Comparison of ENCODE assay signal across 21 cellular contexts in genomic region chr17:77795685-77796084, GRCh38.
DNase-seq lines count a peak whose midpoint lies in the region; FAIRE-seq and TF ChIP-seq lines count a peak whose summit lies in the region.
"Had no signal": no experiment of that assay in that cellular context is flagged by ENCODE, and none has a peak within 500 bp of the region (broad histone marks: within the 10 kb centered on the region; RNA-seq: fewer than 3 reads in every experiment).

No MANE protein-coding gene starts in this region.

- H3K9me3 Mint-ChIP-seq in CD14-positive monocyte, result peaks cover 0 to 2% (median 0%) of the 10 kb centered on the region in 7 donors
- H3K9me3 Mint-ChIP-seq: CD8-positive, alpha-beta memory T cell had no signal

- H3K4me1 Mint-ChIP-seq in CD14-positive monocyte, result no peaks in the 10 kb centered on the region

- H4K20me1 ChIP-seq in H1 (replicated peaks in 1 of 2; ENCODE audit: control insufficient read depth in 1 of 2, insufficient read depth in 2 of 2, low read length in 2 of 2), result no peaks in the 10 kb centered on the region
- H4K20me1 ChIP-seq in osteoblast (ENCODE audit: insufficient read depth, low read length), result no peaks in the 10 kb centered on the region

- H2AFZ ChIP-seq in H1 (ENCODE audit: low read length) (no peak overlapping the region), osteoblast (ENCODE audit: low read length) (no peak overlapping the region)
- H2AFZ ChIP-seq: GM23248 had no signal

- H4K8ac ChIP-seq in H1 (ENCODE audit: extremely low read depth, insufficient read depth, low read length), result no peak overlapping the region

- H3K9me3 ChIP-seq in H1 (ENCODE audit: insufficient read depth in 2 of 2, low read depth in 1 of 2, low read length in 1 of 2), result no peaks in the 10 kb centered on the region
- no peaks in the 10 kb centered on the region for H3K9me3 ChIP-seq in osteoblast (ENCODE audit: low read depth, low read length)
- no peaks in the 10 kb centered on the region for H3K9me3 ChIP-seq in tibial artery
- no peaks in the 10 kb centered on the region for H3K9me3 ChIP-seq in esophagus squamous epithelium
- H3K9me3 ChIP-seq: Peyer's patch, SJSA1 had no signal

- intact Hi-C loops in CD14-positive monocyte (cut with micrococcal nuclease), result no loop called here
- intact Hi-C loops in tibial artery (cut with DNase I; ENCODE audit: low total_unique reads), result no loop called here
- intact Hi-C loops in esophagus squamous epithelium (cut with DNase I), result no loop called here

- H3K56ac ChIP-seq in H1 (replicated peaks; ENCODE audit: insufficient read length, low read depth, low read length), result no peak overlapping the region

- TF ChIP-seq EP300 in H1 (IDR thresholded peaks at IDR 0.05; ENCODE audit: borderline replicate concordance in 1 of 2, low read depth in 2 of 2, low read length in 2 of 2), result no peak

- no peaks in the 10 kb centered on the region for H3K23me2 ChIP-seq in H1 (ENCODE audit: low read depth, low read length)

- H3K18ac ChIP-seq in H1 (ENCODE audit: extremely low read depth, low read length), result no peak overlapping the region

- no peak for TF ChIP-seq POLR2A in H1 (IDR thresholded peaks at IDR 0.05; ENCODE audit: control extremely low read depth in 1 of 2, low read depth in 2 of 2, low read length in 2 of 2)
- TF ChIP-seq POLR2A in esophagus squamous epithelium (IDR thresholded peaks at IDR 0.05), result no peak

- no peak overlapping the region for H2BK120ac ChIP-seq in H1 (replicated peaks; ENCODE audit: low read depth, low read length)

- no peak overlapping the region for H2BK20ac ChIP-seq in H1 (ENCODE audit: low read length)

- no peak overlapping the region for H3K4ac ChIP-seq in H1 (replicated peaks; ENCODE audit: insufficient read length, low read depth, low read length)

- H3K4me3 Mint-ChIP-seq in CD14-positive monocyte, result no peak overlapping the region
- H3K4me3 Mint-ChIP-seq: CD8-positive, alpha-beta memory T cell had no signal

- peak overlapping the region; percentile 20; the same call in 1 of the 2 replicates for H2AK5ac ChIP-seq in H1 (ENCODE audit: low read depth, low read length)

- H3K79me2 ChIP-seq in H1 (ENCODE audit: control insufficient read depth in 1 of 2, insufficient read depth in 2 of 2, low read length in 2 of 2) (no peaks in the 10 kb centered on the region), osteoblast (ENCODE audit: insufficient read depth, low read length) (no peaks in the 10 kb centered on the region)

- CTCF ChIA-PET in H1 (lab: Charles Lee; ENCODE audit: partially characterized antibody), result no interaction called here

- peak overlapping the region; percentile 27; the same call in 1 of the 2 replicates for H2BK12ac ChIP-seq in H1 (ENCODE audit: low read depth, low read length)

- H3K4me2 ChIP-seq in H1 (ENCODE audit: insufficient read depth in 1 of 2, low read depth in 2 of 2, low read length in 2 of 2) (no peak overlapping the region), osteoblast (ENCODE audit: insufficient read depth, low read length) (no peak overlapping the region)

- no peak overlapping the region for H3K4me3 ChIP-seq in H1 (ENCODE audit: extremely low read depth in 1 of 4, insufficient read depth in 2 of 4, low read depth in 3 of 4, low read length in 4 of 4)
- no peak overlapping the region for H3K4me3 ChIP-seq in osteoblast (ENCODE audit: insufficient read depth, low read length)
- no peak overlapping the region for H3K4me3 ChIP-seq in tibial artery
- H3K4me3 ChIP-seq in esophagus squamous epithelium, result no peak overlapping the region
- H3K4me3 ChIP-seq: GM23248, Peyer's patch, SJSA1 had no signal

- POLR2A ChIA-PET in H1 (lab: Charles Lee; ENCODE audit: partially characterized antibody), result interaction anchor here (1.7 kb wide), 1 partner anchor 10 kb away, joined by 3 read pairs; no protein-coding TSS in a partner anchor

- peaks cover 22 to 32% (median 28%) of the 10 kb centered on the region in 3 donors for H3K27me3 Mint-ChIP-seq in CD14-positive monocyte (ENCODE audit: low read depth in 3 of 3)

- H3K27ac Mint-ChIP-seq in CD14-positive monocyte, result no peak overlapping the region

- no peak overlapping the region for H3K23ac ChIP-seq in H1 (ENCODE audit: insufficient read length)

- H3K36me3 ChIP-seq in H1 (ENCODE audit: control insufficient read depth in 2 of 4, insufficient read depth in 4 of 4, low read length in 3 of 4) (no peaks in the 10 kb centered on the region), osteoblast (ENCODE audit: insufficient read depth, low read length) (no peaks in the 10 kb centered on the region), tibial artery (no peaks in the 10 kb centered on the region), esophagus squamous epithelium (no peaks in the 10 kb centered on the region)
- H3K36me3 ChIP-seq: Peyer's patch, SJSA1 had no signal

- FAIRE-seq in H1 (lab: Jason Lieb, UNC), result no peak
- FAIRE-seq: GM12892 had no signal

- no peaks in the 10 kb centered on the region for H3K36me3 Mint-ChIP-seq in CD14-positive monocyte
- H3K36me3 Mint-ChIP-seq: CD8-positive, alpha-beta memory T cell had no signal

- H2BK15ac ChIP-seq in H1 (ENCODE audit: low read length), result peak overlapping the region; percentile 53; the same call in 1 of the 2 replicates

- DNase-seq in CD14-positive monocyte (ENCODE audit: low spot score) (peak; percentile 9), H1 (ENCODE audit: low read depth in 1 of 2, low spot score in 2 of 2) (no peak), osteoblast (ENCODE audit: insufficient read length, low spot score, missing footprints) (peak; percentile 63), tibial artery (no peak), esophagus squamous epithelium (lab: John Stamatoyannopoulos, UW) (no peak), NCI-H2227 treated with DMSO at 0.1 percent for 48 hours (lab: John Stamatoyannopoulos, UW) (no peak), activated gamma-delta T cell (lab: John Stamatoyannopoulos, UW) (no peak)
- DNase-seq: AML-193, Calu3, DMS153, HCEC 1CT, NCI-H1105, NCI-H146, NCI-H2029 treated with DMSO at 0.1 percent for 48 hours, NCI-H345, NCI-H526 had no signal

- no peak overlapping the region for H3K9ac ChIP-seq in H1 (replicated peaks in 1 of 4; ENCODE audit: extremely low read depth in 1 of 4, low read depth in 3 of 4, low read length in 3 of 4)
- H3K9ac ChIP-seq: GM23248 had no signal

- WGBS in H1 (ENCODE audit: extremely low coverage in 1 of 2, insufficient coverage in 1 of 2, insufficient read length in 1 of 2, insufficient replicate concordance in 2 of 2, low coverage in 1 of 2, low lambda C conversion rate in 2 of 2, missing lambda C conversion rate in 1 of 2), 2 experiments, result 96% methylated on average over 4 of the region's 4 CpGs; no CpG with 5 or more reads in 1 of the 2 experiments
- WGBS in esophagus squamous epithelium, 2 donors, result 60 to 80% methylated on average over 2 to 3 of the region's 4 CpGs

- no peak for TF ChIP-seq CTCF in CD14-positive monocyte (IDR thresholded peaks at IDR 0.05)
- no peak for TF ChIP-seq CTCF in H1 (IDR thresholded peaks at IDR 0.05; ENCODE audit: control extremely low read depth in 1 of 3, insufficient read depth in 1 of 3, low read depth in 1 of 3, low read length in 3 of 3)
- TF ChIP-seq CTCF in osteoblast (IDR thresholded peaks at IDR 0.05; ENCODE audit: extremely low read depth, low read depth, low read length), result no peak
- no peak for TF ChIP-seq CTCF in tibial artery (IDR thresholded peaks at IDR 0.05)
- no peak for TF ChIP-seq CTCF in esophagus squamous epithelium (IDR thresholded peaks at IDR 0.05)

- TF ChIP-seq RAD21 in H1 (IDR thresholded peaks at IDR 0.05 in 1 of 2, conservative IDR thresholded peaks at IDR 0.05 in 1 of 2; ENCODE audit: low read depth in 2 of 2, low read length in 2 of 2), result no peak

- H4K91ac ChIP-seq in H1 (replicated peaks; ENCODE audit: insufficient read length, low read length), result no peak overlapping the region

- H4K5ac ChIP-seq in H1 (ENCODE audit: insufficient read length, low read depth, low read length), result no peak overlapping the region

- H2BK5ac ChIP-seq in H1 (ENCODE audit: low read depth, low read length), result no peak overlapping the region

- H3K27me3 ChIP-seq in H1 (replicated peaks in 1 of 4; ENCODE audit: control insufficient read depth in 3 of 4, extremely low read depth in 1 of 4, insufficient read depth in 3 of 4, low read length in 3 of 4) (peaks cover 4 to 29% (median 28%) of the 10 kb centered on the region in 4 experiments), osteoblast (ENCODE audit: insufficient read depth, low read length) (peaks cover 3% of the 10 kb centered on the region), tibial artery (no peaks in the 10 kb centered on the region), esophagus squamous epithelium (peaks cover 0 to 41% (median 0%) of the 10 kb centered on the region in 4 donors)
- H3K27me3 ChIP-seq: Peyer's patch had no signal

- H3K4me1 ChIP-seq in H1 (replicated peaks in 1 of 4; ENCODE audit: control insufficient read depth in 3 of 4, insufficient read depth in 4 of 4, low read length in 3 of 4) (peaks cover 0 to under 1% (median 0%) of the 10 kb centered on the region in 4 experiments; a peak in 2 of 7 replicates), osteoblast (ENCODE audit: insufficient read depth, low read length) (peaks cover 9% of the 10 kb centered on the region), tibial artery (peaks cover 0 to 29% (median 20%) of the 10 kb centered on the region in 4 donors), esophagus squamous epithelium (peaks cover 0 to 8% (median 3%) of the 10 kb centered on the region in 3 donors)
- H3K4me1 ChIP-seq: Peyer's patch, SJSA1 had no signal

- no peak overlapping the region for H3K14ac ChIP-seq in H1 (ENCODE audit: insufficient read length)

- no peak overlapping the region for H3K27ac ChIP-seq in H1 (ENCODE audit: low read depth, low read length)
- H3K27ac ChIP-seq in osteoblast (ENCODE audit: low read depth, low read length), result no peak overlapping the region
- peak overlapping the region; percentile 77 to 80 for H3K27ac ChIP-seq in tibial artery
- H3K27ac ChIP-seq in esophagus squamous epithelium, result peak overlapping the region in 1 of 4 donors; percentile 65
- H3K27ac ChIP-seq: GM23248, Peyer's patch, SJSA1 had no signal

- no peaks in the 10 kb centered on the region for H3K79me1 ChIP-seq in H1 (ENCODE audit: low read depth, low read length)

TF ChIP-seq in H1, 55 proteins besides CTCF, POLR2A, EP300 and RAD21 (continues in another document):
- TF ChIP-seq JUN (IDR thresholded peaks at IDR 0.05; ENCODE audit: low read depth, low read length) (no peak), CREB1 (IDR thresholded peaks at IDR 0.05) (no peak)
- TF ChIP-seq, protein P1, sequence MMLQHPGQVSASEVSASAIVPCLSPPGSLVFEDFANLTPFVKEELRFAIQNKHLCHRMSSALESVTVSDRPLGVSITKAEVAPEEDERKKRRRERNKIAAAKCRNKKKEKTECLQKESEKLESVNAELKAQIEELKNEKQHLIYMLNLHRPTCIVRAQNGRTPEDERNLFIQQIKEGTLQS (IDR thresholded peaks at IDR 0.05; ENCODE audit: insufficient read depth, low read depth, low read length), result no peak

Comparison
In these comparisons a context has a peak if more than half of its experiments do, and no peak if none do; other contexts are left out.
1. DNase-seq: peak in CD14-positive monocyte (single experiment) and osteoblast (single experiment); none in H1 (0 of 2), tibial artery (0 of 2), esophagus squamous epithelium (single experiment), NCI-H2227 treated with DMSO at 0.1 percent for 48 hours (single experiment) and activated gamma-delta T cell (single experiment).
2. H3K27ac ChIP-seq: peak in tibial artery (2 of 2); none in H1 (single experiment) and osteoblast (single experiment).